Comparison of ENCODE assay signal across 26 cellular contexts in the genomic region with DNA sequence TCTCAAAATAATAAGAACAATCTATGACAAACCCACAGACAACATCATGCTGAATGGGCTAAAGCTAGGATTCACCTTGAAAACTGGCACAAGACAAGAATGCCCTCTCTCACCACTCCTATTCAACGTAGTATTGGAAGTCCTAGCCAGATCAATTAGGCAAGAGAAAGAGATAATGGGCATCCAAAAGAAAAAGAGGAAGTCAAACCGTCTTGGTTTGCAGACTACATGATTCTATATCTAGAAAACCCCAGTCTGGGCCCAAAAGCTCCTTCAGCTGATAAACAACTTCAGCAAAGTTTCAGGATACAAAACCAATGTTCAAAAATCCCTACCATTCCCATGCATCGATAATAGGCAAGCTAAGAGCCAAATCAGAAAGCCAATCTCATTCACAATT.
"Had no signal": no experiment of that assay in that cellular context is flagged by ENCODE, and none has a peak within 500 bp of the region (broad histone marks: within the 10 kb centered on the region; RNA-seq: fewer than 3 reads in every experiment).

No MANE protein-coding gene starts in this region.

- H3K36me3 ChIP-seq: colonic mucosa, esophagus squamous epithelium, gastrocnemius medialis, uterus had no signal

- DNase-seq: activated CD4-positive, alpha-beta T cell treated with anti-CD3 and anti-CD28 coated beads, Interleukin-2, amount 10 ng/mL, durations not matched to agents 7 days and 5 days; activated CD8-positive, alpha-beta memory T cell treated with anti-CD3 and anti-CD28 coated beads, Interleukin-2, amount 10 ng/mL, durations not matched to agents 7 days and 5 days; activated CD8-positive, alpha-beta T cell treated with anti-CD3 and anti-CD28 coated beads for 36 hours; activated effector memory CD4-positive, alpha-beta T cell treated with anti-CD3 and anti-CD28 coated beads, Interleukin-2, amount 50 U/mL, for 16 hours; activated naive CD4-positive, alpha-beta T cell treated with anti-CD3 and anti-CD28 coated beads, Interleukin-2, amount 10 ng/mL, durations not matched to agents 7 days and 5 days; activated T-cell treated with anti-CD3 and anti-CD28 coated beads for 4 hours; amygdala; colonic mucosa; dorsolateral prefrontal cortex; effector memory CD8-positive, alpha-beta T cell; esophagus squamous epithelium; gastrocnemius medialis; hippocampal formation; kidney glomerular epithelial cell; left lung; natural killer cell; retina; stimulated activated CD4-positive, alpha-beta T cell treated with anti-CD3 and anti-CD28 coated beads, Interleukin-2, amount 100 ng/mL, for 48 hours; stimulated activated CD8-positive, alpha-beta memory T cell treated with anti-CD3 and anti-CD28 coated beads, Interleukin-4, amount 100 ng/mL, for 48 hours; stimulated activated naive CD4-positive, alpha-beta T cell; testis; trophoblast cell; uterus had no signal

- H3K36me3 Mint-ChIP-seq: natural killer cell had no signal

- H3K27me3 Mint-ChIP-seq: activated CD4-positive, alpha-beta T cell treated with anti-CD3 and anti-CD28 coated beads, Interleukin-2, amount 10 ng/mL, durations not matched to agents 7 days and 5 days; activated CD8-positive, alpha-beta memory T cell treated with anti-CD3 and anti-CD28 coated beads, Interleukin-2, amount 10 ng/mL, durations not matched to agents 7 days and 5 days; activated CD8-positive, alpha-beta T cell treated with anti-CD3 and anti-CD28 coated beads for 36 hours; activated naive CD4-positive, alpha-beta T cell treated with anti-CD3 and anti-CD28 coated beads, Interleukin-2, amount 10 ng/mL, durations not matched to agents 7 days and 5 days; effector memory CD8-positive, alpha-beta T cell; progenitor cell of endocrine pancreas had no signal

- H3K9me3 ChIP-seq: colonic mucosa, esophagus squamous epithelium, gastrocnemius medialis, left lung, testis, uterus had no signal

- H3K27me3 ChIP-seq: colonic mucosa, esophagus squamous epithelium, gastrocnemius medialis, left lung, testis, uterus had no signal

- ATAC-seq: activated CD4-positive, CD25-positive, alpha-beta regulatory T cell treated with anti-CD3 and anti-CD28 coated beads, Interleukin-2, amount 50 U/mL, for 24 hours; activated CD8-positive, alpha-beta memory T cell treated with anti-CD3 and anti-CD28 coated beads, Interleukin-2, amount 10 ng/mL, durations not matched to agents 7 days and 5 days; activated CD8-positive, alpha-beta T cell treated with anti-CD3 and anti-CD28 coated beads for 36 hours; effector memory CD8-positive, alpha-beta T cell; gastrocnemius medialis; left lung; natural killer cell had no signal

- H3K27ac Mint-ChIP-seq: activated CD4-positive, alpha-beta T cell treated with anti-CD3 and anti-CD28 coated beads, Interleukin-2, amount 10 ng/mL, durations not matched to agents 7 days and 5 days; activated CD8-positive, alpha-beta memory T cell treated with anti-CD3 and anti-CD28 coated beads, Interleukin-2, amount 10 ng/mL, durations not matched to agents 7 days and 5 days; activated CD8-positive, alpha-beta T cell treated with anti-CD3 and anti-CD28 coated beads for 36 hours; activated naive CD4-positive, alpha-beta T cell treated with anti-CD3 and anti-CD28 coated beads, Interleukin-2, amount 10 ng/mL, durations not matched to agents 7 days and 5 days; natural killer cell; progenitor cell of endocrine pancreas had no signal

- H3K27ac ChIP-seq: colonic mucosa, dorsolateral prefrontal cortex, esophagus squamous epithelium, gastrocnemius medialis, left lung, testis, uterus had no signal

- H3K4me3 ChIP-seq: colonic mucosa, dorsolateral prefrontal cortex, esophagus squamous epithelium, gastrocnemius medialis, left lung, lung, testis, uterus had no signal

- H3K4me3 Mint-ChIP-seq: activated CD4-positive, alpha-beta T cell treated with anti-CD3 and anti-CD28 coated beads, Interleukin-2, amount 10 ng/mL, durations not matched to agents 7 days and 5 days; activated CD8-positive, alpha-beta memory T cell treated with anti-CD3 and anti-CD28 coated beads, Interleukin-2, amount 10 ng/mL, durations not matched to agents 7 days and 5 days; activated CD8-positive, alpha-beta T cell treated with anti-CD3 and anti-CD28 coated beads for 36 hours; activated naive CD4-positive, alpha-beta T cell treated with anti-CD3 and anti-CD28 coated beads, Interleukin-2, amount 10 ng/mL, durations not matched to agents 7 days and 5 days; effector memory CD8-positive, alpha-beta T cell; natural killer cell had no signal

- H3K9me3 Mint-ChIP-seq: natural killer cell had no signal

- H3K4me1 ChIP-seq: colonic mucosa, gastrocnemius medialis, left lung, testis, uterus had no signal

- H3K4me1 Mint-ChIP-seq: activated naive CD4-positive, alpha-beta T cell treated with anti-CD3 and anti-CD28 coated beads, Interleukin-2, amount 10 ng/mL, durations not matched to agents 7 days and 5 days had no signal
